ENCODE assay signal across 11 cellular contexts in genomic region chr17:62892069-62892675, GRCh38.
A peak's percentile ranks its signal among the peaks of the same experiment; 100 is the strongest.
DNase-seq lines count a peak whose midpoint lies in the region; ATAC-seq and TF ChIP-seq lines count a peak whose summit lies in the region.
"Had no signal": no experiment of that assay in that cellular context is flagged by ENCODE, and none has a peak within 500 bp of the region (broad histone marks: within the 10 kb centered on the region; RNA-seq: fewer than 3 reads in every experiment).

No MANE protein-coding gene starts in this region.

- no peak overlapping the region for H3K9ac ChIP-seq in trophoblast cell (ENCODE audit: low read length)

- peak overlapping the region; percentile 69 for H3K14ac ChIP-seq in trophoblast cell (ENCODE audit: low read length)

- no peaks in the 10 kb centered on the region for H3K27me3 ChIP-seq in foreskin keratinocyte
- H3K27me3 ChIP-seq in trophoblast cell (ENCODE audit: insufficient read depth, low read length): no peaks in the 10 kb centered on the region
- H3K27me3 ChIP-seq: esophagus muscularis mucosa had no signal

- H3K27ac ChIP-seq in foreskin keratinocyte (peak overlapping the region; percentile 2), trophoblast cell (ENCODE audit: low read depth, low read length) (peak overlapping the region; percentile 90)
- H3K27ac ChIP-seq: esophagus muscularis mucosa had no signal

- H2BK12ac ChIP-seq in trophoblast cell (ENCODE audit: low read length): no peak overlapping the region

- no peak overlapping the region for H4K12ac ChIP-seq in trophoblast cell (ENCODE audit: low read depth, low read length)

- no peak for TF ChIP-seq CTCF in foreskin keratinocyte (conservative IDR thresholded peaks at IDR 0.05)

- no peaks in the 10 kb centered on the region for H3K9me3 ChIP-seq in trophoblast cell (ENCODE audit: insufficient read depth, low read depth, low read length)
- H3K9me3 ChIP-seq: esophagus muscularis mucosa had no signal

- WGBS in trophoblast cell (ENCODE audit: extremely low coverage, insufficient coverage, insufficient read length): no CpG with 5 or more reads among the region's 3 CpGs

- H3K4me3 ChIP-seq in trophoblast cell (ENCODE audit: low read depth, low read length): no peak overlapping the region
- H3K4me3 ChIP-seq: esophagus muscularis mucosa had no signal

- H3K36me3 ChIP-seq in trophoblast cell (ENCODE audit: control insufficient read depth in 1 of 2, insufficient read depth in 2 of 2, low read length in 2 of 2): no peaks in the 10 kb centered on the region
- H3K36me3 ChIP-seq: esophagus muscularis mucosa had no signal

- ATAC-seq in foreskin keratinocyte: no peak
- no peak for ATAC-seq in GM21447 (IDR thresholded peaks at IDR 0.05; ENCODE audit: unreplicated experiment)

- no peak overlapping the region for H3K18ac ChIP-seq in trophoblast cell (ENCODE audit: low read length)

- H4K91ac ChIP-seq in trophoblast cell (ENCODE audit: low read depth, low read length): peak overlapping the region; percentile 33

- H4K8ac ChIP-seq in trophoblast cell (ENCODE audit: low read depth, low read length): no peak overlapping the region

- peak overlapping the region; percentile 28 for H3K4me2 ChIP-seq in trophoblast cell (ENCODE audit: low read length)

- no peak overlapping the region for H3K23ac ChIP-seq in trophoblast cell (ENCODE audit: low read length)

- DNase-seq in NCI-H2107 treated with DMSO at 0.1 percent for 48 hours (lab: John Stamatoyannopoulos, UW; ENCODE audit: unreplicated experiment) (peak; percentile 79), NCI-H2107 (lab: John Stamatoyannopoulos, UW) (no peak), NCI-H748 (lab: John Stamatoyannopoulos, UW; ENCODE audit: unreplicated experiment) (peak; percentile 58), foreskin keratinocyte (no peak), trophoblast cell (no peak), T-helper 1 cell (no peak), iPS-NIHi11 (ENCODE audit: low spot score) (no peak)
- DNase-seq: activated CD8-positive, alpha-beta memory T cell treated with anti-CD3 and anti-CD28 coated beads, Interleukin-2, amount 50 U/mL, for 48 hours; DND-41 had no signal

- H3K4me1 ChIP-seq in foreskin keratinocyte (peaks cover 15% of the 10 kb centered on the region), trophoblast cell (ENCODE audit: control insufficient read depth in 1 of 2, insufficient read depth in 2 of 2, low read length in 2 of 2) (peaks cover 19 to 27% of the 10 kb centered on the region in 2 experiments)

- H2BK120ac ChIP-seq in trophoblast cell (ENCODE audit: insufficient read depth, low read length, poor library complexity): peak overlapping the region; percentile 63

- H2AFZ ChIP-seq in trophoblast cell (ENCODE audit: insufficient read depth, low read length, poor library complexity): no peak overlapping the region

- H3K79me1 ChIP-seq in trophoblast cell (ENCODE audit: low read length): peaks cover 36% of the 10 kb centered on the region

- H2AK5ac ChIP-seq in trophoblast cell (ENCODE audit: low read length): no peak overlapping the region

- no peak overlapping the region for H3K4ac ChIP-seq in trophoblast cell (ENCODE audit: low read depth, low read length)

- peak overlapping the region; percentile 89 for H2BK5ac ChIP-seq in trophoblast cell (ENCODE audit: low read depth, low read length, poor library complexity)

- peaks cover 3% of the 10 kb centered on the region for H3K79me2 ChIP-seq in trophoblast cell (ENCODE audit: control insufficient read depth, insufficient read depth, low read length, poor library complexity)

Comparison
In these comparisons a context has a peak if more than half of its experiments do, and no peak if none do; other contexts are left out.
1. DNase-seq: peak in NCI-H2107 treated with DMSO at 0.1 percent for 48 hours (single experiment) and NCI-H748 (single experiment); none in NCI-H2107 (single experiment), foreskin keratinocyte (0 of 2), trophoblast cell (0 of 2), T-helper 1 cell (0 of 5) and iPS-NIHi11 (single experiment).